Comparison of ENCODE assay signal across 8 cellular contexts in the genomic region with DNA sequence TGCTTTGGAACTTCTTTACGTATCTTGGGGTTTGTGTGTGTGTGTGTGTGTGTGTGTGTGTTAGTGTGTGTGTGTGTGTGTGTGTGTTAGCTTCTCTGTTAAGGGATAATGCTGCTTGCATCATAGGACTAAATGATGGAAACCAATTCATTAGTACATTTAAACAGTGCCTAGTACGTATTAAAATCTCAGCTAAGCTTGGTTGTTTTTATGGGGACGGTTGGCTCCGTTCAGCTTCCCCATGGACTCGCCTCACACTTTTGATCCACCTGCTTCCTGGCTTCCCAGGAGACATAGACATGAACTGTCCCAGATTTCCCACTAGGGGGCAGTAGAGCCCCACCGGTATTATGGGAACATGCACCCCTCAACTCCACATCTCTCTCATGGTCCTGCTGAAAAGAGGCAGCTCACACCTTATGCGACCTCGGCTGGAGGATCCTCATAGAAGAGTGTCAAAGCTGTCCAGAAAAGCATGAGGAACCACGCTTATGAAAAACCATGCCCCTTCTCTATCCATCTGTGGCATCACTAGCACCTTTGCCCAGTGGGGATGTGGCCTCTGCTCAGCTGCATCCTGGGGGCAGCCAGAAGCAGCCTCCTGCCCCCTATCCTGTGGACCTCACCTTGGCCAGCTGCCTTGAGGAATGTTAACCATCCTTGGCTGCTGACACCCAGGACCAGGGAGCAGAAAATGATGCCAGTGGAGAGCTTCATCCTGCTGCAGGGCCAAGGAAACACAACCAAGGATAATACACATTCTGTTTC. TPM values are rescaled to one million over a fixed set of nuclear protein-coding genes. Genes with fewer than 3 reads are reported as not detected.
DNase-seq lines count a peak whose midpoint lies in the region; ATAC-seq and TF ChIP-seq lines count a peak whose summit lies in the region.

No MANE protein-coding gene starts in this region.

- no peak overlapping the region for H3K4me3 ChIP-seq in Karpas-422 (ENCODE audit: low read length)
- no peak overlapping the region for H3K4me3 ChIP-seq in Peyer's patch
- no peak overlapping the region for H3K4me3 ChIP-seq in fibroblast of the aortic adventitia (ENCODE audit: low read depth, low read length)
- no peak overlapping the region for H3K4me3 ChIP-seq in tibial artery

- no peak overlapping the region for H3K27ac ChIP-seq in Karpas-422 (ENCODE audit: low read length)
- no peak overlapping the region for H3K27ac ChIP-seq in Peyer's patch
- H3K27ac ChIP-seq in tibial artery, result no peak overlapping the region

- no peak for TF ChIP-seq POLR2A in Peyer's patch (IDR thresholded peaks at IDR 0.05)

- H3K27me3 ChIP-seq in Karpas-422 (ENCODE audit: low read length), result no peaks in the 10 kb centered on the region
- H3K27me3 ChIP-seq in Peyer's patch, result no peaks in the 10 kb centered on the region
- peaks cover 0 to 15% of the 10 kb centered on the region in 2 donors for H3K27me3 ChIP-seq in tibial artery

- no peak overlapping the region for H2AFZ ChIP-seq in Karpas-422 (ENCODE audit: low read length)

- peak; percentile 90 for ATAC-seq in GM21515 (IDR thresholded peaks at IDR 0.05; ENCODE audit: unreplicated experiment)

- intact Hi-C loops in tibial artery (cut with DNase I; ENCODE audit: low total_unique reads), result loop anchor here (10.0 kb wide), 1 partner anchor 599 kb away; no protein-coding TSS in a partner anchor

- H3K4me2 ChIP-seq in Karpas-422 (ENCODE audit: low read depth, low read length, poor library complexity, severe bottlenecking), result no peak overlapping the region

- no peaks in the 10 kb centered on the region for H3K9me2 ChIP-seq in Karpas-422 (replicated peaks; ENCODE audit: insufficient read depth, low read length)

- H4K20me1 ChIP-seq in Karpas-422 (ENCODE audit: insufficient read depth, low read depth, low read length), result no peaks in the 10 kb centered on the region

- H3K4me1 ChIP-seq in Karpas-422 (ENCODE audit: low read length) (no peaks in the 10 kb centered on the region), Peyer's patch (no peaks in the 10 kb centered on the region), tibial artery (no peaks in the 10 kb centered on the region)

- TF ChIP-seq CTCF in Peyer's patch (IDR thresholded peaks at IDR 0.05), result peak; percentile 70 to 93 (median 80)
- peak; percentile 87 for TF ChIP-seq CTCF in fibroblast of the aortic adventitia (IDR thresholded peaks at IDR 0.05; ENCODE audit: insufficient read depth, low read length)
- peak; percentile 71 to 82 for TF ChIP-seq CTCF in tibial artery (IDR thresholded peaks at IDR 0.05)

- H3K36me3 ChIP-seq in Karpas-422 (ENCODE audit: insufficient read depth, low read length) (no peaks in the 10 kb centered on the region), Peyer's patch (no peaks in the 10 kb centered on the region), tibial artery (no peaks in the 10 kb centered on the region)

- no peak overlapping the region for H3K9ac ChIP-seq in Karpas-422 (ENCODE audit: low read length)

- peak; percentile 75 for DNase-seq in DMS153 treated with DMSO at 0.1 percent for 48 hours (lab: John Stamatoyannopoulos, UW; ENCODE audit: unreplicated experiment)
- peak; percentile 89 for DNase-seq in Karpas-422
- peak in 2 of 3 donors; percentile 67 to 83 for DNase-seq in Peyer's patch
- peak; percentile 71 to 75 for DNase-seq in activated T-cell treated with anti-CD3 and anti-CD28 coated beads, Interleukin-2, amount 50 U/mL, for 48 hours
- DNase-seq in fibroblast of the aortic adventitia (ENCODE audit: low read depth), result peak; percentile 62
- peak; percentile 25 for DNase-seq in occipital lobe (lab: John Stamatoyannopoulos, UW)
- peak in 1 of 2 donors; percentile 32 for DNase-seq in tibial artery

- H3K9me3 ChIP-seq in Karpas-422 (ENCODE audit: low read length) (no peaks in the 10 kb centered on the region), Peyer's patch (no peaks in the 10 kb centered on the region), tibial artery (no peaks in the 10 kb centered on the region)

- no peaks in the 10 kb centered on the region for H3K79me2 ChIP-seq in Karpas-422 (ENCODE audit: low read length)

RNA-seq across cellular contexts. Expression of a gene that starts 9.7 kb away (rescaled TPM):
- total RNA-seq in Karpas-422 (2014; rRNA removed; shearing (Covaris generic); ENCODE audit: low replicate concordance), result 36.7 and 43.7 TPM in 2 replicates
- total RNA-seq in Peyer's patch, result 10 to 100 TPM in 3 of 4 donors, 1 to 10 TPM in 1; 8.6 to 58.6 (median 15.5) TPM
- 15.1 and 48.5 TPM in 2 replicates for total RNA-seq in fibroblast of the aortic adventitia (ENCODE audit: low replicate concordance)
- total RNA-seq in occipital lobe, result 31.4 TPM

RNA-seq across cellular contexts. Expression of a gene that starts 16.8 kb away (rescaled TPM):
- not detected in 2 replicates for total RNA-seq in Karpas-422 (2014; rRNA removed; shearing (Covaris generic); ENCODE audit: low replicate concordance)
- not detected for total RNA-seq in Peyer's patch
- not detected in 2 replicates for total RNA-seq in fibroblast of the aortic adventitia (ENCODE audit: low replicate concordance)
- total RNA-seq in occipital lobe, result not detected

RNA-seq across cellular contexts. Expression of a gene that starts 57.1 kb away (rescaled TPM):
- not detected in 2 replicates for total RNA-seq in Karpas-422 (2014; rRNA removed; shearing (Covaris generic); ENCODE audit: low replicate concordance)
- total RNA-seq in Peyer's patch (not detected), fibroblast of the aortic adventitia (ENCODE audit: low replicate concordance) (not detected in 2 replicates), occipital lobe (not detected)
